In the genomic region with DNA sequence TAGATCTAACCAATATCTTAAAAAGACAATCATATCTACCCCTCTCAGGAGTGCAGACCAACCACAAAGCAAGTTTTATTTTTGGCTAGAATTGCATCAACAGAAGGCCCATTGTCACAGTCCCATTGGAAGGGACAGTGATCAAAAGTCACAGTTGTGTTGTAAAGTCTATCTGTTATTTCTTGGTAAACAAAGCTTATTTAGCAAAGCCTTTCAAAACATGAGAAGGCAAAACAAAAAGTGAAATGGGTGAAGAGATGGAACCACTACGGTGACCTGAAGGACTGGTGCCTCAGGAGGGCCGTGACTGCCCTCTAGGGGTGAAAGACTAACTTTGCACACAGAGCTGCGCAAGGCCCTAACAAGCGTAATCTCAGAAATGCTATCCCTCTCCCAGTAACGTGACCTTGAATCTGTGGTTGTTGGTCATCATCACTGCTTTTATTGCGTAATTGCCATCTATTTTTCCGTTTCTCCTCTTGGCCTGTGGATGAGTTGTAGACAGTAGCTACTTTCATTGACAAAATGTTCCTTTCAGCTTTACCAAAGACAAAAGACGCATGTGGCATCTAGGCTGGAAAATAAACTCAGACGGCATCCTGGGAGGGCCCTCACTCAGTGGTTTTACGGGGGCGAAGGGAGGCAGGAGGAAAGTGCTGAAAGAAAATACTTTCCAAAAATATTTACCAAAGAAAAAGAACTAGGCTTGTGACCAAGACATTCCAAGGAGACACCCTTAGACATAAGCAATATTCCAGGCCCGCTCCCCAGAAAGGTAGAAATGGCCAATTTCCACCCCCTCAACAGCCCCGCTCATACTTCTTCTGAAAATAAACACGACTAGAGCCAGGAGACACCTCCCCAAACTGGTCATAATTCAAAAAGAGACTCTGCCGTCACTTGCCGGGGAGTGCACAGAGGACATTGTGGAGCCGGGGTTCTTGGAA, we compare ENCODE assay signal across 8 cellular contexts.
DNase-seq lines count a peak whose midpoint lies in the region; ATAC-seq, FAIRE-seq and TF ChIP-seq lines count a peak whose summit lies in the region.

No MANE protein-coding gene starts in this region.

- H3K4me3 ChIP-seq in GM12865 (ENCODE audit: low read depth, low read length): no peak overlapping the region; the same call in 1 of the 2 replicates

- intact Hi-C loops in left cardiac atrium (cut with DNase I): loop anchor here (2.0 to 5.0 kb wide), 3 partner anchors 106 to 146 kb away; no protein-coding TSS in a partner anchor

- ATAC-seq in left cardiac atrium: peak; percentile 94 to 95

- peak; percentile 92 for TF ChIP-seq CTCF in GM12865 (IDR thresholded peaks at IDR 0.05; ENCODE audit: insufficient read depth, low read depth, low read length, missing control alignments)

- peak; percentile 95 for FAIRE-seq in H54 (lab: Jason Lieb, UNC)

- TF ChIP-seq POLR2A in H54 (IDR thresholded peaks at IDR 0.05; ENCODE audit: low read depth, low read length): no peak

- DNase-seq in GM12865 (ENCODE audit: low read depth) (peak; percentile 89), H54 (ENCODE audit: insufficient read length, low spot score) (peak; percentile 26), LoVo (ENCODE audit: low spot score) (peak; percentile 70), T-helper 1 cell (peak; percentile 24 to 86 (median 50)), amniotic epithelial cell (ENCODE audit: low read depth) (peak; percentile 94), left cardiac atrium (peak; percentile 72), retina (peak; percentile 80), 8988T (no peak)
